In genomic region chr5:176416123-176416924, GRCh38 we compare ENCODE assay signal across 1 cellular context.
TF ChIP-seq lines count a peak whose summit lies in the region.

A gene with protein sequence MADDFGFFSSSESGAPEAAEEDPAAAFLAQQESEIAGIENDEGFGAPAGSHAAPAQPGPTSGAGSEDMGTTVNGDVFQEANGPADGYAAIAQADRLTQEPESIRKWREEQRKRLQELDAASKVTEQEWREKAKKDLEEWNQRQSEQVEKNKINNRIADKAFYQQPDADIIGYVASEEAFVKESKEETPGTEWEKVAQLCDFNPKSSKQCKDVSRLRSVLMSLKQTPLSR (minus strand): TSS chr5:176416539. CDS start chr5:176416363, 176 bp downstream.

TF ChIP-seq in K562, 482 proteins besides CTCF, POLR2A, EP300 and RAD21 (continued from another document and continues in another):
- TF ChIP-seq SRF (CRISPR knock-in tag; IDR thresholded peaks at IDR 0.05) = no peak
- TF ChIP-seq, protein P1, sequence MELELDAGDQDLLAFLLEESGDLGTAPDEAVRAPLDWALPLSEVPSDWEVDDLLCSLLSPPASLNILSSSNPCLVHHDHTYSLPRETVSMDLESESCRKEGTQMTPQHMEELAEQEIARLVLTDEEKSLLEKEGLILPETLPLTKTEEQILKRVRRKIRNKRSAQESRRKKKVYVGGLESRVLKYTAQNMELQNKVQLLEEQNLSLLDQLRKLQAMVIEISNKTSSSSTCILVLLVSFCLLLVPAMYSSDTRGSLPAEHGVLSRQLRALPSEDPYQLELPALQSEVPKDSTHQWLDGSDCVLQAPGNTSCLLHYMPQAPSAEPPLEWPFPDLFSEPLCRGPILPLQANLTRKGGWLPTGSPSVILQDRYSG (tag; conservative IDR thresholded peaks at IDR 0.05; ENCODE audit: low read depth) = no peak
- TF ChIP-seq ILF3 (IDR thresholded peaks at IDR 0.05; ENCODE audit: borderline replicate concordance) = peak; percentile 61; the same call in 1 of the 2 replicates
- peak; percentile 51 for TF ChIP-seq ATF1 (CRISPR knock-in tag; IDR thresholded peaks at IDR 0.05)
- TF ChIP-seq ATF1 (tag; IDR thresholded peaks at IDR 0.05) = peak; percentile 92
- TF ChIP-seq TRIM24 (IDR thresholded peaks at IDR 0.05) = no peak
- no peak for TF ChIP-seq SRSF1 (IDR thresholded peaks at IDR 0.05; ENCODE audit: low read depth, low read length)
- TF ChIP-seq, protein P2, sequence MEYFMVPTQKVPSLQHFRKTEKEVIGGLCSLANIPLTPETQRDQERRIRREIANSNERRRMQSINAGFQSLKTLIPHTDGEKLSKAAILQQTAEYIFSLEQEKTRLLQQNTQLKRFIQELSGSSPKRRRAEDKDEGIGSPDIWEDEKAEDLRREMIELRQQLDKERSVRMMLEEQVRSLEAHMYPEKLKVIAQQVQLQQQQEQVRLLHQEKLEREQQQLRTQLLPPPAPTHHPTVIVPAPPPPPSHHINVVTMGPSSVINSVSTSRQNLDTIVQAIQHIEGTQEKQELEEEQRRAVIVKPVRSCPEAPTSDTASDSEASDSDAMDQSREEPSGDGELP (CRISPR knock-in tag; IDR thresholded peaks at IDR 0.05; ENCODE audit: borderline replicate concordance) = peak; percentile 95
- peak; percentile 77 for TF ChIP-seq TEAD4 (IDR thresholded peaks at IDR 0.05; ENCODE audit: low read length)
- TF ChIP-seq TEAD4 (CRISPR knock-in tag; IDR thresholded peaks at IDR 0.05; ENCODE audit: borderline replicate concordance) = no peak; the same call in 1 of the 2 replicates
- TF ChIP-seq MBD2 (IDR thresholded peaks at IDR 0.05; ENCODE audit: borderline replicate concordance, low read depth) = peak; percentile 18; the same call in 1 of the 2 replicates
- TF ChIP-seq CTBP1 (IDR thresholded peaks at IDR 0.05; ENCODE audit: borderline replicate concordance) = peak; percentile 97
- peak; percentile 75 for TF ChIP-seq CHD1 (IDR thresholded peaks at IDR 0.05; ENCODE audit: low read length)
- TF ChIP-seq ZNF707 (CRISPR knock-in tag; conservative IDR thresholded peaks at IDR 0.05) = no peak
- TF ChIP-seq MEIS2 (IDR thresholded peaks at IDR 0.05; ENCODE audit: partially characterized antibody) = peak; percentile 48
- TF ChIP-seq ZNF740 (CRISPR knock-in tag; IDR thresholded peaks at IDR 0.05) = peak; percentile 75; the same call in 1 of the 2 replicates
- TF ChIP-seq ZNF740 (tag; IDR thresholded peaks at IDR 0.05) = no peak
- peak in 1 of 2 experiments; percentile 99; a peak in 2 of 4 replicates for TF ChIP-seq TEAD1 (CRISPR knock-in tag; IDR thresholded peaks at IDR 0.05)
- no peak for TF ChIP-seq MEF2A (IDR thresholded peaks at IDR 0.05; ENCODE audit: control insufficient read depth, low read depth, low read length)
- TF ChIP-seq, protein P3, sequence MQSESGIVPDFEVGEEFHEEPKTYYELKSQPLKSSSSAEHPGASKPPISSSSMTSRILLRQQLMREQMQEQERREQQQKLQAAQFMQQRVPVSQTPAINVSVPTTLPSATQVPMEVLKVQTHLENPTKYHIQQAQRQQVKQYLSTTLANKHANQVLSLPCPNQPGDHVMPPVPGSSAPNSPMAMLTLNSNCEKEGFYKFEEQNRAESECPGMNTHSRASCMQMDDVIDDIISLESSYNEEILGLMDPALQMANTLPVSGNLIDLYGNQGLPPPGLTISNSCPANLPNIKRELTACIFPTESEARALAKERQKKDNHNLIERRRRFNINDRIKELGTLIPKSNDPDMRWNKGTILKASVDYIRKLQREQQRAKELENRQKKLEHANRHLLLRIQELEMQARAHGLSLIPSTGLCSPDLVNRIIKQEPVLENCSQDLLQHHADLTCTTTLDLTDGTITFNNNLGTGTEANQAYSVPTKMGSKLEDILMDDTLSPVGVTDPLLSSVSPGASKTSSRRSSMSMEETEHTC (IDR thresholded peaks at IDR 0.05) = no peak
- TF ChIP-seq, protein P4, sequence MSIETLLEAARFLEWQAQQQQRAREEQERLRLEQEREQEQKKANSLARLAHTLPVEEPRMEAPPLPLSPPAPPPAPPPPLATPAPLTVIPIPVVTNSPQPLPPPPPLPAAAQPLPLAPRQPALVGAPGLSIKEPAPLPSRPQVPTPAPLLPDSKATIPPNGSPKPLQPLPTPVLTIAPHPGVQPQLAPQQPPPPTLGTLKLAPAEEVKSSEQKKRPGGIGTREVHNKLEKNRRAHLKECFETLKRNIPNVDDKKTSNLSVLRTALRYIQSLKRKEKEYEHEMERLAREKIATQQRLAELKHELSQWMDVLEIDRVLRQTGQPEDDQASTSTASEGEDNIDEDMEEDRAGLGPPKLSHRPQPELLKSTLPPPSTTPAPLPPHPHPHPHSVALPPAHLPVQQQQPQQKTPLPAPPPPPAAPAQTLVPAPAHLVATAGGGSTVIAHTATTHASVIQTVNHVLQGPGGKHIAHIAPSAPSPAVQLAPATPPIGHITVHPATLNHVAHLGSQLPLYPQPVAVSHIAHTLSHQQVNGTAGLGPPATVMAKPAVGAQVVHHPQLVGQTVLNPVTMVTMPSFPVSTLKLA (conservative IDR thresholded peaks at IDR 0.05) = 0 out of 4 replicates have a peak, but pooled peaks of 1 of the 2 experiments have one; percentile 29
- peak; percentile 56 for TF ChIP-seq ZFX (CRISPR knock-in tag; IDR thresholded peaks at IDR 0.05)
- TF ChIP-seq KLF13 (tag; IDR thresholded peaks at IDR 0.05; ENCODE audit: borderline replicate concordance, low read depth) = peak; percentile 77; the same call in 1 of the 2 replicates
- TF ChIP-seq SIN3B (IDR thresholded peaks at IDR 0.05; ENCODE audit: low read depth) = peak; percentile 77
- no peak for TF ChIP-seq ZNF23 (CRISPR knock-in tag; IDR thresholded peaks at IDR 0.05)
- TF ChIP-seq ZNF639 (CRISPR knock-in tag; conservative IDR thresholded peaks at IDR 0.05 in 1 of 2, IDR thresholded peaks at IDR 0.05 in 1 of 2) = peak in 1 of 2 experiments; percentile 96; a peak in 2 of 4 replicates
- peak; percentile 27 for TF ChIP-seq EGR1 (conservative IDR thresholded peaks at IDR 0.05)
- TF ChIP-seq ZNF263 (CRISPR knock-in tag; IDR thresholded peaks at IDR 0.05; ENCODE audit: borderline replicate concordance) = 0 out of 2 replicates have a peak, but pooled peaks have one; percentile 40
- TF ChIP-seq SUPT5H (IDR thresholded peaks at IDR 0.05) = no peak
- no peak for TF ChIP-seq ZMIZ1 (IDR thresholded peaks at IDR 0.05; ENCODE audit: low read depth in 2 of 2, low read length in 2 of 2)
- no peak for TF ChIP-seq COPS2 (conservative IDR thresholded peaks at IDR 0.05)
- TF ChIP-seq, protein P5, sequence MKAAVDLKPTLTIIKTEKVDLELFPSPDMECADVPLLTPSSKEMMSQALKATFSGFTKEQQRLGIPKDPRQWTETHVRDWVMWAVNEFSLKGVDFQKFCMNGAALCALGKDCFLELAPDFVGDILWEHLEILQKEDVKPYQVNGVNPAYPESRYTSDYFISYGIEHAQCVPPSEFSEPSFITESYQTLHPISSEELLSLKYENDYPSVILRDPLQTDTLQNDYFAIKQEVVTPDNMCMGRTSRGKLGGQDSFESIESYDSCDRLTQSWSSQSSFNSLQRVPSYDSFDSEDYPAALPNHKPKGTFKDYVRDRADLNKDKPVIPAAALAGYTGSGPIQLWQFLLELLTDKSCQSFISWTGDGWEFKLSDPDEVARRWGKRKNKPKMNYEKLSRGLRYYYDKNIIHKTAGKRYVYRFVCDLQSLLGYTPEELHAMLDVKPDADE (conservative IDR thresholded peaks at IDR 0.05; ENCODE audit: control insufficient read depth, low read depth, low read length) = peak; percentile 13; the same call in 1 of the 2 replicates
- peak; percentile 82 for TF ChIP-seq TAF1 (IDR thresholded peaks at IDR 0.05; ENCODE audit: control insufficient read depth, extremely low read depth, insufficient read depth, low read length, severe bottlenecking)
- TF ChIP-seq KDM2B (CRISPR knock-in tag; IDR thresholded peaks at IDR 0.05) = peak; percentile 15; the same call in 1 of the 2 replicates
- TF ChIP-seq CCNT2 (IDR thresholded peaks at IDR 0.05; ENCODE audit: borderline replicate concordance, extremely low read depth, insufficient read length, low read depth, low read length) = peak; percentile 82
- TF ChIP-seq FOXA3 (CRISPR knock-in tag; conservative IDR thresholded peaks at IDR 0.05 in 1 of 2, IDR thresholded peaks at IDR 0.05 in 1 of 2) = peak in 1 of 2 experiments; percentile 41; a peak in 1 of 4 replicates
- peak; percentile 95 for TF ChIP-seq JUND (IDR thresholded peaks at IDR 0.05; ENCODE audit: borderline replicate concordance, low read depth, low read length)
- TF ChIP-seq JUND (tag; IDR thresholded peaks at IDR 0.05; ENCODE audit: borderline replicate concordance, low read depth, low read length) = peak; percentile 75; the same call in 1 of the 3 replicates
- no peak for TF ChIP-seq ZBTB26 (CRISPR knock-in tag; IDR thresholded peaks at IDR 0.05)
- peak; percentile 92 for TF ChIP-seq ZBTB1 (CRISPR knock-in tag; IDR thresholded peaks at IDR 0.05; ENCODE audit: borderline replicate concordance, low read depth)
- 0 out of 2 replicates have a peak, but pooled peaks have one; percentile 35 for TF ChIP-seq ZC3H11A (IDR thresholded peaks at IDR 0.05; ENCODE audit: low read depth, low read length)
- TF ChIP-seq, protein P6, sequence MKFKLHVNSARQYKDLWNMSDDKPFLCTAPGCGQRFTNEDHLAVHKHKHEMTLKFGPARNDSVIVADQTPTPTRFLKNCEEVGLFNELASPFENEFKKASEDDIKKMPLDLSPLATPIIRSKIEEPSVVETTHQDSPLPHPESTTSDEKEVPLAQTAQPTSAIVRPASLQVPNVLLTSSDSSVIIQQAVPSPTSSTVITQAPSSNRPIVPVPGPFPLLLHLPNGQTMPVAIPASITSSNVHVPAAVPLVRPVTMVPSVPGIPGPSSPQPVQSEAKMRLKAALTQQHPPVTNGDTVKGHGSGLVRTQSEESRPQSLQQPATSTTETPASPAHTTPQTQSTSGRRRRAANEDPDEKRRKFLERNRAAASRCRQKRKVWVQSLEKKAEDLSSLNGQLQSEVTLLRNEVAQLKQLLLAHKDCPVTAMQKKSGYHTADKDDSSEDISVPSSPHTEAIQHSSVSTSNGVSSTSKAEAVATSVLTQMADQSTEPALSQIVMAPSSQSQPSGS (CRISPR knock-in tag; IDR thresholded peaks at IDR 0.05) = peak; percentile 94; the same call in 1 of the 2 replicates
- no peak; the same call in 1 of the 2 replicates for TF ChIP-seq FOXO4 (CRISPR knock-in tag; IDR thresholded peaks at IDR 0.05)
- peak; percentile 91 for TF ChIP-seq POLR2G (IDR thresholded peaks at IDR 0.05; ENCODE audit: low read depth, low read length)
- no peak for TF ChIP-seq MTA2 (IDR thresholded peaks at IDR 0.05; ENCODE audit: low read depth)
- TF ChIP-seq CREM (IDR thresholded peaks at IDR 0.05; ENCODE audit: low read depth) = peak; percentile 95
